Comparison of ENCODE assay signal across 8 cellular contexts in the genomic region with DNA sequence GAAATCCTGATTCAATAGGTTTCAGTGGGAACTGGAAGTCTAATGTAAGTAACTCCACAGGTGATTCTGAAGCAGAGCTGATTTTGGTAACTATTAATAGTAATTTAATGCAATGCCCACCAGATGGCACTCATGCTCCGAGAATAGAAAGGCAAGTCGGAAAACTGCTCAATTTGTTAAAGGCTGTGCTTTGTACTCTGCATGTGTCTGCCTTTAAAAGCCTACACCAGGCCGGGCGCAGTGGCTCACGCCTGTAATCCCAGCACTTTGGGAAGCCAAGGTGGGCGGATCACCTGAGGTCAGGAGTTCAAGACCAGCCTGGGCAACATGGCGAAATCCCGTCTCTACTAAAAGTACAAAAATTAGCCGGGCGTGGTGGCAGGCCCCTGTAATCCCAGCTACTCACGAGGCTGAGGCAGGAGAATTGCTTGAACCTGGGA.
DNase-seq lines count a peak whose midpoint lies in the region; ATAC-seq, FAIRE-seq and TF ChIP-seq lines count a peak whose summit lies in the region.
"Not testable (repeated sequence)": the region's sequence is repeated elsewhere in the genome, so short reads cannot be mapped to it uniquely, and the experiment has no call there.

No MANE protein-coding gene starts in this region.

- H3K4me3 ChIP-seq in RWPE2 (ENCODE audit: severe bottlenecking); right lobe of liver: not testable (repeated sequence)

- DNase-seq in Ammon's horn (ENCODE audit: low spot score), result peak; percentile 91
- DNase-seq in NCI-H1048 (lab: John Stamatoyannopoulos, UW), result peak; percentile 57
- not testable (repeated sequence) for DNase-seq in RWPE2 (ENCODE audit: low spot score)
- DNase-seq in activated T-cell treated with anti-CD3 and anti-CD28 coated beads for 4 hours, result peak; percentile 52
- peak in 2 of 3 donors; percentile 38 to 73 for DNase-seq in right lobe of liver
- DNase-seq in stimulated activated CD4-positive, alpha-beta T cell treated with anti-CD3 and anti-CD28 coated beads, Interleukin-2, amount 100 ng/mL, for 24 hours, result peak; percentile 63 to 69

- FAIRE-seq in endometrium (lab: Jason Lieb, UNC), result peak; percentile 37

- H3K27ac ChIP-seq in RWPE2 (ENCODE audit: poor library complexity, severe bottlenecking); right lobe of liver: not testable (repeated sequence)

- WGBS in right lobe of liver (ENCODE audit: insufficient coverage, low coverage, low lambda C conversion rate, missing lambda C conversion rate), result 18% methylated on average over 5 of the region's 11 CpGs

- not testable (repeated sequence) for TF ChIP-seq POLR2A in right lobe of liver (IDR thresholded peaks at IDR 0.05)

- intact Hi-C loops in right lobe of liver (cut with DNase I), result not testable (repeated sequence)

- ATAC-seq in GM19035 (IDR thresholded peaks at IDR 0.05; ENCODE audit: unreplicated experiment), result peak; percentile 67
- peak; percentile 57; the same call in 2 of the 3 replicates for ATAC-seq in RWPE2 (ENCODE audit: low read depth)
- peak; percentile 97 to 99 (median 98) for ATAC-seq in right lobe of liver

- H3K4me1 ChIP-seq in RWPE2 (ENCODE audit: insufficient read depth, poor library complexity, severe bottlenecking); right lobe of liver: not testable (repeated sequence)

- not testable (repeated sequence) for H3K9me3 ChIP-seq in RWPE2 (ENCODE audit: severe bottlenecking); right lobe of liver

- H3K27me3 ChIP-seq in RWPE2 (ENCODE audit: insufficient read depth, poor library complexity, severe bottlenecking); right lobe of liver: not testable (repeated sequence)

- not testable (repeated sequence) for H3K36me3 ChIP-seq in RWPE2 (ENCODE audit: low read depth); right lobe of liver

- TF ChIP-seq CTCF in RWPE2 (IDR thresholded peaks at IDR 0.05; ENCODE audit: poor library complexity, severe bottlenecking) (peak; percentile 71), right lobe of liver (IDR thresholded peaks at IDR 0.05) (peak; percentile 58 to 68 (median 62))
